Comparison of ENCODE assay signal across 8 cellular contexts in genomic region chr1:243255791-243256512, GRCh38. TPM values are rescaled to one million over a fixed set of nuclear protein-coding genes. Genes with fewer than 3 reads are reported as not detected.
DNase-seq lines count a peak whose midpoint lies in the region; ATAC-seq and TF ChIP-seq lines count a peak whose summit lies in the region.

TSS of gene SDCCAG8 (plus strand) at chr1:243256041. CDS start at chr1:243256174, 133 bp downstream.

- no peaks in the 10 kb centered on the region for H3K27me3 Mint-ChIP-seq in activated CD4-positive, alpha-beta T cell treated with anti-CD3 and anti-CD28 coated beads for 36 hours

- CTCF ChIA-PET in activated CD4-positive, alpha-beta T cell treated with anti-CD3 and anti-CD28 coated beads for 36 hours (lab: Charles Lee) = interaction anchor here (0.6 to 1.3 kb wide), 3 partner anchors 17 to 154 kb away, joined by 3 to 5 read pairs (median 3); no protein-coding TSS in a partner anchor

- H3K4me3 Mint-ChIP-seq in activated CD4-positive, alpha-beta T cell treated with anti-CD3 and anti-CD28 coated beads for 36 hours = peak within 1 kb of the TSS; percentile 100

- H3K27ac Mint-ChIP-seq in activated CD4-positive, alpha-beta T cell treated with anti-CD3 and anti-CD28 coated beads for 36 hours = peak within 1 kb of the TSS; percentile 97

- ATAC-seq in HG03442 (IDR thresholded peaks at IDR 0.05; ENCODE audit: unreplicated experiment) = peak; percentile 69
- peak; percentile 82 for ATAC-seq in activated CD4-positive, alpha-beta T cell treated with anti-CD3 and anti-CD28 coated beads for 36 hours

- peaks cover 4% of the 10 kb centered on the region for H3K36me3 Mint-ChIP-seq in activated CD4-positive, alpha-beta T cell treated with anti-CD3 and anti-CD28 coated beads for 36 hours (ENCODE audit: low read depth)

- peaks cover 27% of the 10 kb centered on the region for H3K4me1 Mint-ChIP-seq in activated CD4-positive, alpha-beta T cell treated with anti-CD3 and anti-CD28 coated beads for 36 hours

- H3K4me3 ChIP-seq in choroid plexus epithelial cell (ENCODE audit: low read depth, low read length) (peak within 1 kb of the TSS; percentile 89), kidney epithelial cell (ENCODE audit: low read depth, low read length) (peak within 1 kb of the TSS; percentile 99)

- H3K36me3 ChIP-seq in kidney epithelial cell (ENCODE audit: control insufficient read depth, insufficient read depth, low read length) = no peaks in the 10 kb centered on the region

- TF ChIP-seq CTCF in choroid plexus epithelial cell (conservative IDR thresholded peaks at IDR 0.05; ENCODE audit: low read depth, low read length) = no peak
- no peak for TF ChIP-seq CTCF in kidney epithelial cell (IDR thresholded peaks at IDR 0.05; ENCODE audit: insufficient read depth, low read length, poor library complexity, severe bottlenecking)

- no peaks in the 10 kb centered on the region for H3K27me3 ChIP-seq in kidney epithelial cell (ENCODE audit: control insufficient read depth, insufficient read depth, low read length)

- DNase-seq in Ammon's horn (ENCODE audit: low spot score) (peak; percentile 100), GM19238 (ENCODE audit: insufficient read length, low spot score) (peak; percentile 81), NCI-H524 (lab: John Stamatoyannopoulos, UW) (peak; percentile 98 to 100), choroid plexus epithelial cell (ENCODE audit: low read depth) (peak; percentile 100), kidney epithelial cell (ENCODE audit: low read depth) (peak; percentile 98)
- peak; percentile 96 for DNase-seq in activated CD4-positive, alpha-beta T cell treated with anti-CD3 and anti-CD28 coated beads for 36 hours
- DNase-seq in stimulated activated CD4-positive, alpha-beta T cell treated with anti-CD3 and anti-CD28 coated beads, Interleukin-15, amount 100 ng/mL, for 48 hours (ENCODE audit: low read depth in 2 of 2) = peak; percentile 92 to 94

- POLR2A ChIA-PET in activated CD4-positive, alpha-beta T cell treated with anti-CD3 and anti-CD28 coated beads for 36 hours (lab: Charles Lee) = interaction anchor here (0.6 kb wide), 1 partner anchor 1064 kb away, joined by 3 read pairs; no protein-coding TSS in a partner anchor

- intact Hi-C loops in activated CD4-positive, alpha-beta T cell treated with anti-CD3 and anti-CD28 coated beads for 36 hours (cut with DNase I, micrococcal nuclease) = loop anchor here (1.0 to 10.0 kb wide), 20 partner anchors 31 to 1741 kb away; partner anchors contain the start of genes ADSS2 (in 2 of the 2), AKT3 (in 2 of the 2), FH (in 2 of the 2) and CHML (in 1 of the 2)

- H3K9me3 Mint-ChIP-seq in activated CD4-positive, alpha-beta T cell treated with anti-CD3 and anti-CD28 coated beads for 36 hours (ENCODE audit: low read depth) = no peaks in the 10 kb centered on the region

RNA-seq across cellular contexts. Expression of gene SDCCAG8, which starts in this region (rescaled TPM):
- total RNA-seq in activated CD4-positive, alpha-beta T cell treated with anti-CD3 and anti-CD28 coated beads for 36 hours = 10 to 100 TPM; 26.4 to 26.5 TPM
- 38.3 and 46.9 TPM in 2 replicates for total RNA-seq in kidney epithelial cell

Comparison
In these comparisons a context has a peak if more than half of its experiments do, and no peak if none do; other contexts are left out.
1. Peak in every context shown above with its lines: DNase-seq, ATAC-seq and H3K4me3 ChIP-seq.